15 cellular contexts compared by ENCODE assay signal in the genomic region with DNA sequence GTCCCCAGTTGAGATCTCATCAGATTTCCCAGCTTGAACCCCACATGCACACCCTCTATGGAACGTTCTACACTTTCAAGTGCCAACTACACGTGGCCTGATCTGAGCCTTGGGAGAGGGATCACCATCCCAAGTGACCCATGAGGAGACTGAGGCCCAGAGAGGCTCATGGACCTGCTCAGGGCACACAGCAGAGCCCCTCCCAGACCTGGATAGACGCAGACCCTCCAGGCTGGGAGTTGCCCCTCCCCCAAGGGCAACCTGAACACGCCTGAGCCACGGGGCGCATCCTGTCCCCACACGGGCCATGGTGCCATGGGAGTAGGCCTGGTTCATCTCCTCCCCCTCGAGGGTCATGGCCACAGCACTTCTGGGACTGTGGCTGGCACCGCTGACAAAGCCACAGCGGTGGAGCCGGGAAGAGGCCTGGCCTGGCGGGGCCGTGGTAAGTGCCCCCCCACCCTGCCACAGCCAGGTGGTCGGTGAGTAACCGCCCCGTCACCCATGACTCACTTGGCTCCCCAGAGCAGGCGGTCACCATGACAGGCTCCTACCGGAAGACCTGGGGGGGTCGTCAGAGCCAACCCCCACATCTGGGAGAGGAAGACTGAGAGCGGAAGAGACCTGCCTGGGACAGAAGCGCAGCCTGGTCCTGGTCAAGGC. TPM values are rescaled to one million over a fixed set of nuclear protein-coding genes. Genes with fewer than 3 reads are reported as not detected.
DNase-seq lines count a peak whose midpoint lies in the region; ATAC-seq and TF ChIP-seq lines count a peak whose summit lies in the region.
"Had no signal": no experiment of that assay in that cellular context is flagged by ENCODE, and none has a peak within 500 bp of the region (broad histone marks: within the 10 kb centered on the region; RNA-seq: fewer than 3 reads in every experiment).

No MANE protein-coding gene starts in this region.

- H3K4me1 ChIP-seq in HEK293 (ENCODE audit: control insufficient read depth, insufficient read depth, low read length) = no peaks in the 10 kb centered on the region

- H3K4me1 Mint-ChIP-seq in activated T-helper 17 cell treated with anti-CD3 and anti-CD28 coated beads, Interleukin-2, amount 50 U/mL, for 72 hours = no peaks in the 10 kb centered on the region
- H3K4me1 Mint-ChIP-seq in activated T-helper 2 cell treated with anti-CD3 and anti-CD28 coated beads, Interferon-gamma antibody, Interleukin-2, Interleukin-4, amounts not matched to agents 10 μg/mL and 5 μg/mL and 100 μg/mL, durations not matched to agents 14 hours and 24 hours and 36 hours (ENCODE audit: low read depth) = peaks cover 1% of the 10 kb centered on the region
- H3K4me1 Mint-ChIP-seq: activated naive CD8-positive, alpha-beta T cell treated with anti-CD3 and anti-CD28 coated beads, Interleukin-2, amount 10 ng/mL, durations not matched to agents 7 days and 5 days had no signal

- H3K9me3 Mint-ChIP-seq in activated T-helper 17 cell treated with anti-CD3 and anti-CD28 coated beads, Interleukin-2, amount 50 U/mL, for 72 hours = no peaks in the 10 kb centered on the region
- no peaks in the 10 kb centered on the region for H3K9me3 Mint-ChIP-seq in activated T-helper 2 cell treated with anti-CD3 and anti-CD28 coated beads, Interferon-gamma antibody, Interleukin-2, Interleukin-4, amounts not matched to agents 10 μg/mL and 5 μg/mL and 100 μg/mL, durations not matched to agents 14 hours and 24 hours and 36 hours
- H3K9me3 Mint-ChIP-seq: activated naive CD8-positive, alpha-beta T cell treated with anti-CD3 and anti-CD28 coated beads, Interleukin-2, amount 10 ng/mL, durations not matched to agents 7 days and 5 days; effector memory CD8-positive, alpha-beta T cell; naive thymus-derived CD8-positive, alpha-beta T cell had no signal

- H3K4me3 ChIP-seq in AG10803 (ENCODE audit: low read length) = no peak overlapping the region
- H3K4me3 ChIP-seq in HEK293 (ENCODE audit: low read depth, low read length) = no peak overlapping the region
- no peak overlapping the region for H3K4me3 ChIP-seq in kidney epithelial cell (ENCODE audit: low read depth, low read length)

- DNase-seq in AG10803 (ENCODE audit: low read depth) (peak; percentile 67), kidney epithelial cell (ENCODE audit: low read depth) (peak; percentile 81), midbrain (lab: John Stamatoyannopoulos, UW) (no peak), NCI-H1105 (lab: John Stamatoyannopoulos, UW) (no peak), sciatic nerve (ENCODE audit: low spot score) (no peak)
- no peak for DNase-seq in activated T-helper 2 cell treated with anti-CD3 and anti-CD28 coated beads, Interferon-gamma antibody, Interleukin-2, Interleukin-4, amounts not matched to agents 10 μg/mL and 5 μg/mL and 100 μg/mL, durations not matched to agents 14 hours and 24 hours and 36 hours (ENCODE audit: low spot score)
- DNase-seq: activated CD4-positive, CD25-positive, alpha-beta regulatory T cell treated with anti-CD3 and anti-CD28 coated beads, Interleukin-2, amount 50 U/mL, for 72 hours; activated naive CD8-positive, alpha-beta T cell treated with anti-CD3 and anti-CD28 coated beads, Interleukin-2, amount 10 ng/mL, durations not matched to agents 7 days and 5 days; DMS153; effector memory CD8-positive, alpha-beta T cell; Kasumi-1; naive thymus-derived CD8-positive, alpha-beta T cell; stimulated activated naive CD4-positive, alpha-beta T cell treated with Interleukin-2 at 50 U/mL for 16 hours had no signal

- ATAC-seq in activated T-helper 17 cell treated with anti-CD3 and anti-CD28 coated beads, Interleukin-2, amount 50 U/mL, for 72 hours (replicated peaks) = peak; percentile 39
- ATAC-seq in sciatic nerve = no peak
- ATAC-seq: effector memory CD8-positive, alpha-beta T cell; naive thymus-derived CD8-positive, alpha-beta T cell had no signal

- TF ChIP-seq CTCF in AG10803 (conservative IDR thresholded peaks at IDR 0.05; ENCODE audit: low read length) (no peak), HEK293 (tag by site-specific recombination; IDR thresholded peaks at IDR 0.05) (no peak), kidney epithelial cell (IDR thresholded peaks at IDR 0.05; ENCODE audit: insufficient read depth, low read length, poor library complexity, severe bottlenecking) (no peak)

- H3K9me3 ChIP-seq in HEK293 (ENCODE audit: control insufficient read depth, insufficient read depth, low read depth, low read length) = no peaks in the 10 kb centered on the region

- H3K27me3 Mint-ChIP-seq in activated T-helper 17 cell treated with anti-CD3 and anti-CD28 coated beads, Interleukin-2, amount 50 U/mL, for 72 hours = peaks cover 34% of the 10 kb centered on the region
- peaks cover 34% of the 10 kb centered on the region for H3K27me3 Mint-ChIP-seq in activated T-helper 2 cell treated with anti-CD3 and anti-CD28 coated beads, Interferon-gamma antibody, Interleukin-2, Interleukin-4, amounts not matched to agents 10 μg/mL and 5 μg/mL and 100 μg/mL, durations not matched to agents 14 hours and 24 hours and 36 hours (ENCODE audit: low read depth)

- H3K36me3 ChIP-seq in HEK293 (ENCODE audit: control insufficient read depth in 2 of 2, insufficient read depth in 1 of 2, low read length in 2 of 2) (no peaks in the 10 kb centered on the region), kidney epithelial cell (ENCODE audit: control insufficient read depth, insufficient read depth, low read length) (no peaks in the 10 kb centered on the region)

- CTCF ChIA-PET in HEK293 (lab: Yijun Ruan, JAX) = interaction anchor here (0.7 to 2.4 kb wide), 3 partner anchors 30 to 324 kb away, joined by 3 to 12 read pairs (median 3); no protein-coding TSS in a partner anchor

- H3K27ac ChIP-seq in HEK293 (ENCODE audit: extremely low read depth, low read depth, low read length) = no peak overlapping the region

- H3K27me3 ChIP-seq in kidney epithelial cell (ENCODE audit: control insufficient read depth, insufficient read depth, low read length) = peaks cover 4% of the 10 kb centered on the region

- intact Hi-C loops in activated T-helper 2 cell treated with anti-CD3 and anti-CD28 coated beads, Interferon-gamma antibody, Interleukin-2, Interleukin-4, amounts not matched to agents 10 μg/mL and 5 μg/mL and 100 μg/mL, durations not matched to agents 14 hours and 24 hours and 36 hours (cut with micrococcal nuclease) = no loop called here
- intact Hi-C loops in sciatic nerve (cut with DNase I) = no loop called here

- POLR2A ChIA-PET in HEK293 (lab: Yijun Ruan, JAX) = no interaction called here

- H3K4me3 Mint-ChIP-seq in activated T-helper 17 cell treated with anti-CD3 and anti-CD28 coated beads, Interleukin-2, amount 50 U/mL, for 72 hours = no peak overlapping the region
- no peak overlapping the region for H3K4me3 Mint-ChIP-seq in activated T-helper 2 cell treated with anti-CD3 and anti-CD28 coated beads, Interferon-gamma antibody, Interleukin-2, Interleukin-4, amounts not matched to agents 10 μg/mL and 5 μg/mL and 100 μg/mL, durations not matched to agents 14 hours and 24 hours and 36 hours (ENCODE audit: low read depth)
- H3K4me3 Mint-ChIP-seq: activated naive CD8-positive, alpha-beta T cell treated with anti-CD3 and anti-CD28 coated beads, Interleukin-2, amount 10 ng/mL, durations not matched to agents 7 days and 5 days; effector memory CD8-positive, alpha-beta T cell; naive thymus-derived CD8-positive, alpha-beta T cell had no signal

- H3K27ac Mint-ChIP-seq in activated T-helper 17 cell treated with anti-CD3 and anti-CD28 coated beads, Interleukin-2, amount 50 U/mL, for 72 hours = no peak overlapping the region
- no peak overlapping the region for H3K27ac Mint-ChIP-seq in activated T-helper 2 cell treated with anti-CD3 and anti-CD28 coated beads, Interferon-gamma antibody, Interleukin-2, Interleukin-4, amounts not matched to agents 10 μg/mL and 5 μg/mL and 100 μg/mL, durations not matched to agents 14 hours and 24 hours and 36 hours
- H3K27ac Mint-ChIP-seq: activated naive CD8-positive, alpha-beta T cell treated with anti-CD3 and anti-CD28 coated beads, Interleukin-2, amount 10 ng/mL, durations not matched to agents 7 days and 5 days; effector memory CD8-positive, alpha-beta T cell; naive thymus-derived CD8-positive, alpha-beta T cell had no signal

- H3K36me3 Mint-ChIP-seq in activated T-helper 17 cell treated with anti-CD3 and anti-CD28 coated beads, Interleukin-2, amount 50 U/mL, for 72 hours (ENCODE audit: low read depth) = no peaks in the 10 kb centered on the region
- no peaks in the 10 kb centered on the region for H3K36me3 Mint-ChIP-seq in activated T-helper 2 cell treated with anti-CD3 and anti-CD28 coated beads, Interferon-gamma antibody, Interleukin-2, Interleukin-4, amounts not matched to agents 10 μg/mL and 5 μg/mL and 100 μg/mL, durations not matched to agents 14 hours and 24 hours and 36 hours (ENCODE audit: low read depth)
- H3K36me3 Mint-ChIP-seq: activated naive CD8-positive, alpha-beta T cell treated with anti-CD3 and anti-CD28 coated beads, Interleukin-2, amount 10 ng/mL, durations not matched to agents 7 days and 5 days; naive thymus-derived CD8-positive, alpha-beta T cell had no signal

TF ChIP-seq in HEK293, 187 proteins besides CTCF, POLR2A, EP300 and RAD21 (continues in another document):
- TF ChIP-seq ZBTB49 (tag by site-specific recombination; IDR thresholded peaks at IDR 0.05; ENCODE audit: low read depth) = no peak
- TF ChIP-seq GLIS2 (tag by site-specific recombination; IDR thresholded peaks at IDR 0.05) = peak; percentile 54
- no peak for TF ChIP-seq ZNF560 (tag by site-specific recombination; IDR thresholded peaks at IDR 0.05; ENCODE audit: borderline replicate concordance)

RNA-seq across cellular contexts. Expression of gene WNT7B, which starts 8.1 kb away (rescaled TPM):
- not detected for total RNA-seq in activated T-helper 17 cell treated with anti-CD3 and anti-CD28 coated beads, Interleukin-2, amount 50 U/mL, for 72 hours
- total RNA-seq in kidney epithelial cell (15.3 and 19.2 TPM in 2 replicates), sciatic nerve (not detected)
- total RNA-seq in activated T-helper 2 cell treated with anti-CD3 and anti-CD28 coated beads, Interferon-gamma antibody, Interleukin-2, Interleukin-4, amounts not matched to agents 10 μg/mL and 5 μg/mL and 100 μg/mL, durations not matched to agents 14 hours and 24 hours and 36 hours = not detected in 2 replicates
- total RNA-seq: activated naive CD8-positive, alpha-beta T cell treated with anti-CD3 and anti-CD28 coated beads, Interleukin-2, amount 10 ng/mL, durations not matched to agents 7 days and 5 days; naive thymus-derived CD8-positive, alpha-beta T cell had no signal

Comparison
In these comparisons a context has a peak if more than half of its experiments do, and no peak if none do; other contexts are left out.
1. DNase-seq: peak in AG10803 (single experiment) and kidney epithelial cell (single experiment); none in midbrain (single experiment), activated T-helper 2 cell treated with anti-CD3 and anti-CD28 coated beads, Interferon-gamma antibody, Interleukin-2, Interleukin-4, amounts not matched to agents 10 μg/mL and 5 μg/mL and 100 μg/mL, durations not matched to agents 14 hours and 24 hours and 36 hours (single experiment), NCI-H1105 (single experiment) and sciatic nerve (single experiment).
2. RNA of gene WNT7B, which starts 8.1 kb away (total RNA-seq): 15.3 to 19.2 TPM in kidney epithelial cell; not detected in activated T-helper 17 cell treated with anti-CD3 and anti-CD28 coated beads, Interleukin-2, amount 50 U/mL, for 72 hours, not detected in activated T-helper 2 cell treated with anti-CD3 and anti-CD28 coated beads, Interferon-gamma antibody, Interleukin-2, Interleukin-4, amounts not matched to agents 10 μg/mL and 5 μg/mL and 100 μg/mL, durations not matched to agents 14 hours and 24 hours and 36 hours and not detected in sciatic nerve (single experiment); every median in the first group is over 10 times any median in the second.